In the genomic region with DNA sequence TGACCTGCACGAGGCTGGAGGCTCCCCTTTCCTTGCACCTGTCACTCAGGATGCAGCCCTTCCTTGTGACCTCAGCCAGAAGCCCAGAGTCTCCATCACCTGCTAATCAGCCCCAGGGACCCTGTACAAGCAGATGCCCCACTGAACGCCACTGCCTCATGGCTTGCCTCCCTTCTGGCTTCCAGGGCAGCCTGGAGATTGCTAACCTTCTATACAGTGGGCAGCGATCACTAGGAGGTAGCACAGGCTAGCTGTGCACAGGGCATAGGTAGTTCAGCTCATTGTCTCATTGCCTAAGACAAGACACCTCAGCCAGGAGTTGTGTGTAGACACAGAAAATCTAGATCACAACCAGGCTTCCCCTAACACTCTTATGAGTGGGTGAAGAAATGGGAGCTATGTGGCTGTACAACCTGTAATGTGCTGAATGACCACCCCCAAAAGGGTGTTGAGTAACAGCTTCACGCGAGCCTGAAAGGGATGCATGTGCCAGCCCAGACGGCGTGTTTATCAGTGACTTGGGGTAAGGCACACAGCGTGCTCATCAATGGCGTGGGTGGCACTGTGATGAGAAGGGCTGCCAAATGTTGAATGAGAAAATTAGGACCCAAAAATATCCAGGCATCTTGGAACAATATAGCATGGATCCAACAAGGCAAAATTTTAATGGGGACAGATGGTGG, we compare ENCODE assay signal across 18 cellular contexts. TPM values are rescaled to one million over a fixed set of nuclear protein-coding genes. Genes with fewer than 3 reads are reported as not detected.
DNase-seq lines count a peak whose midpoint lies in the region; ATAC-seq and TF ChIP-seq lines count a peak whose summit lies in the region.
"Had no signal": no experiment of that assay in that cellular context is flagged by ENCODE, and none has a peak within 500 bp of the region (broad histone marks: within the 10 kb centered on the region; RNA-seq: fewer than 3 reads in every experiment).

No MANE protein-coding gene starts in this region.

- ATAC-seq in Right ventricle myocardium superior (ENCODE audit: poor library complexity) (peak; percentile 71), left cardiac atrium (peak; percentile 19 to 37), HG03135 (IDR thresholded peaks at IDR 0.05; ENCODE audit: unreplicated experiment) (no peak), omental fat pad (ENCODE audit: low FRiP score) (no peak)
- ATAC-seq: Panc1 had no signal

- no peaks in the 10 kb centered on the region for H3K9me3 Mint-ChIP-seq in nephron

- no peak overlapping the region for H3K4me3 Mint-ChIP-seq in nephron
- H3K4me3 Mint-ChIP-seq: CD14-positive monocyte had no signal

- TF ChIP-seq CTCF in nephron (IDR thresholded peaks at IDR 0.05; ENCODE audit: unreplicated experiment in 3 of 3) (no peak), omental fat pad (IDR thresholded peaks at IDR 0.05) (no peak)

- intact Hi-C loops in Right ventricle myocardium superior (cut with DNase I) (no loop called here), cardiac septum (cut with DNase I) (no loop called here), left cardiac atrium (cut with DNase I) (loop anchor here in 1 of 2 donors (10.0 kb wide), 1 partner anchor 91 kb away; the partner anchor contains the start of gene LMCD1)

- H3K27ac Mint-ChIP-seq in nephron = peak overlapping the region; percentile 16 to 69 (median 33)

- peaks cover 82% of the 10 kb centered on the region for H3K4me1 Mint-ChIP-seq in nephron
- H3K4me1 Mint-ChIP-seq: CD14-positive monocyte had no signal

- H3K27me3 Mint-ChIP-seq in nephron (ENCODE audit: low read depth) = no peaks in the 10 kb centered on the region

- DNase-seq in Right ventricle myocardium superior (peak; percentile 55), cardiac septum (ENCODE audit: low spot score) (no peak), left cardiac atrium (peak; percentile 38), superior temporal gyrus (ENCODE audit: extremely low spot score) (peak; percentile 76), NCI-H2081 treated with DMSO at 0.1 percent for 48 hours (lab: John Stamatoyannopoulos, UW) (no peak), omental fat pad (ENCODE audit: low spot score) (no peak)
- DNase-seq: COR-L47, GM23248, KG1, NCI-H1092, NCI-H187 treated with DMSO at 0.1 percent for 48 hours, NCI-H510A, NCI-H82, SHP77 had no signal

- no peaks in the 10 kb centered on the region for H3K36me3 Mint-ChIP-seq in nephron (ENCODE audit: low read depth)
- H3K36me3 Mint-ChIP-seq: CD14-positive monocyte had no signal

RNA-seq across cellular contexts. Expression of gene SSUH2, which starts 49.2 kb away (rescaled TPM):
- 1.00 TPM for total RNA-seq in Right ventricle myocardium superior
- 2.4 TPM for total RNA-seq in cardiac septum
- total RNA-seq in left cardiac atrium = under 1 TPM; 0.71 to 0.91 TPM
- 1 to 10 TPM in 1 of 4 donors, under 1 TPM in 1, not detected in 2; 0.50 to 1.9 TPM for total RNA-seq in omental fat pad

Comparison
In these comparisons a context has a peak if more than half of its experiments do, and no peak if none do; other contexts are left out.
1. DNase-seq: peak in Right ventricle myocardium superior (single experiment), left cardiac atrium (single experiment) and superior temporal gyrus (single experiment); none in cardiac septum (single experiment), NCI-H2081 treated with DMSO at 0.1 percent for 48 hours (single experiment) and omental fat pad (single experiment).
2. ATAC-seq: peak in Right ventricle myocardium superior (single experiment) and left cardiac atrium (2 of 2); none in HG03135 (single experiment) and omental fat pad (single experiment).